ENCODE assay signal across 1 cellular context in genomic region chr11:61062181-61062955, GRCh38.
TF ChIP-seq lines count a peak whose summit lies in the region.

No MANE protein-coding gene starts in this region.

TF ChIP-seq in HCT116, 20 proteins besides CTCF, POLR2A, EP300 and RAD21 (continued from another document):
- TF ChIP-seq REST (IDR thresholded peaks at IDR 0.05; ENCODE audit: low read depth) = no peak
- no peak for TF ChIP-seq ATF3 (IDR thresholded peaks at IDR 0.05)
- TF ChIP-seq SIN3A (IDR thresholded peaks at IDR 0.05; ENCODE audit: low read depth) = no peak
TF ChIP-seq in HCT116: peak in this region for 0.
